Comparison of ENCODE assay signal across 1 cellular context in genomic region chr4:86891785-86892638, GRCh38.
TF ChIP-seq lines count a peak whose summit lies in the region.

Gene C4orf36 (minus strand): TSS chr4:86892422. CDS start chr4:86891520, 902 bp downstream.

TF ChIP-seq in HEK293, 187 proteins besides CTCF, POLR2A, EP300 and RAD21 (continued from another document and continues in another):
- TF ChIP-seq ZBTB49 (tag by site-specific recombination; IDR thresholded peaks at IDR 0.05; ENCODE audit: low read depth) (no peak), YY1 (tag by site-specific recombination; IDR thresholded peaks at IDR 0.05) (no peak), ZNF473 (tag by site-specific recombination; IDR thresholded peaks at IDR 0.05) (no peak), ZBTB20 (tag by site-specific recombination; IDR thresholded peaks at IDR 0.05) (peak; percentile 99), KLF10 (tag by site-specific recombination; IDR thresholded peaks at IDR 0.05) (0 out of 2 replicates have a peak, but pooled peaks have one; percentile 35), ZNF48 (tag by site-specific recombination; IDR thresholded peaks at IDR 0.05) (no peak), ZNF623 (tag by site-specific recombination; IDR thresholded peaks at IDR 0.05) (no peak), MYNN (tag by site-specific recombination; IDR thresholded peaks at IDR 0.05; ENCODE audit: borderline replicate concordance) (no peak), ZNF280D (tag by site-specific recombination; IDR thresholded peaks at IDR 0.05) (no peak), ZFP37 (tag by site-specific recombination; IDR thresholded peaks at IDR 0.05) (0 out of 2 replicates have a peak, but pooled peaks have one; percentile 47), ZNF777 (tag by site-specific recombination; IDR thresholded peaks at IDR 0.05; ENCODE audit: borderline replicate concordance) (no peak), ZNF394 (tag by site-specific recombination; IDR thresholded peaks at IDR 0.05; ENCODE audit: borderline replicate concordance) (no peak; the same call in 1 of the 2 replicates), ZNF837 (tag by site-specific recombination; IDR thresholded peaks at IDR 0.05) (no peak), ZNF302 (tag by site-specific recombination; IDR thresholded peaks at IDR 0.05; ENCODE audit: low read depth) (no peak), ZNF155 (tag by site-specific recombination; IDR thresholded peaks at IDR 0.05) (no peak), ZNF423 (tag by site-specific recombination; IDR thresholded peaks at IDR 0.05) (no peak), ZSCAN5A (tag by site-specific recombination; IDR thresholded peaks at IDR 0.05) (no peak), ZBTB6 (tag by site-specific recombination; IDR thresholded peaks at IDR 0.05) (no peak), ZNF146 (tag by site-specific recombination; IDR thresholded peaks at IDR 0.05) (no peak), ZNF670 (tag by site-specific recombination; IDR thresholded peaks at IDR 0.05; ENCODE audit: low read depth) (no peak), ZNF513 (tag by site-specific recombination; IDR thresholded peaks at IDR 0.05) (no peak), ZEB2 (tag by site-specific recombination; IDR thresholded peaks at IDR 0.05) (peak; percentile 72), ZNF24 (tag by site-specific recombination; IDR thresholded peaks at IDR 0.05) (no peak), ZSCAN4 (tag by site-specific recombination; IDR thresholded peaks at IDR 0.05) (no peak), ZNF292 (tag by site-specific recombination; IDR thresholded peaks at IDR 0.05; ENCODE audit: borderline replicate concordance, low read depth) (no peak), ZNF701 (tag by site-specific recombination; IDR thresholded peaks at IDR 0.05) (no peak), ZBTB44 (tag by site-specific recombination; IDR thresholded peaks at IDR 0.05) (no peak), ZNF558 (tag by site-specific recombination; IDR thresholded peaks at IDR 0.05) (no peak), GLI2 (tag by site-specific recombination; IDR thresholded peaks at IDR 0.05; ENCODE audit: borderline replicate concordance, low read depth) (no peak), KLF16 (tag by site-specific recombination; IDR thresholded peaks at IDR 0.05) (peak; percentile 69), GLI4 (tag by site-specific recombination; IDR thresholded peaks at IDR 0.05) (no peak), BCL11B (tag by site-specific recombination; IDR thresholded peaks at IDR 0.05; ENCODE audit: low read depth) (no peak), ZNF785 (tag by site-specific recombination; IDR thresholded peaks at IDR 0.05) (no peak), ZFP3 (tag by site-specific recombination; IDR thresholded peaks at IDR 0.05; ENCODE audit: low read depth) (no peak), ZFP69B (tag by site-specific recombination; IDR thresholded peaks at IDR 0.05) (peak; percentile 82), ZNF776 (tag by site-specific recombination; IDR thresholded peaks at IDR 0.05; ENCODE audit: borderline replicate concordance) (no peak), ZNF514 (tag by site-specific recombination; IDR thresholded peaks at IDR 0.05) (no peak), ZBTB17 (tag by site-specific recombination; IDR thresholded peaks at IDR 0.05) (peak; percentile 91), ZNF37A (tag by site-specific recombination; IDR thresholded peaks at IDR 0.05) (no peak), ZNF510 (tag by site-specific recombination; IDR thresholded peaks at IDR 0.05; ENCODE audit: insufficient replicate concordance) (no peak), ZNF354C (tag by site-specific recombination; IDR thresholded peaks at IDR 0.05; ENCODE audit: borderline replicate concordance, low read depth) (no peak), ZNF792 (tag by site-specific recombination; IDR thresholded peaks at IDR 0.05) (no peak), ZNF214 (tag by site-specific recombination; IDR thresholded peaks at IDR 0.05; ENCODE audit: borderline replicate concordance) (no peak), ATF2 (tag by site-specific recombination; IDR thresholded peaks at IDR 0.05; ENCODE audit: low read depth) (no peak), ZNF133 (tag by site-specific recombination; IDR thresholded peaks at IDR 0.05) (no peak), ZNF501 (tag by site-specific recombination; IDR thresholded peaks at IDR 0.05) (peak; percentile 55; the same call in 1 of the 2 replicates), FEZF1 (tag by site-specific recombination; IDR thresholded peaks at IDR 0.05) (no peak), ZNF530 (tag by site-specific recombination; IDR thresholded peaks at IDR 0.05; ENCODE audit: low read depth) (no peak), ZNF654 (tag by site-specific recombination; IDR thresholded peaks at IDR 0.05; ENCODE audit: low read depth) (no peak), ZNF561 (tag by site-specific recombination; IDR thresholded peaks at IDR 0.05; ENCODE audit: borderline replicate concordance) (peak; percentile 79; the same call in 1 of the 2 replicates), INSM2 (tag by site-specific recombination; IDR thresholded peaks at IDR 0.05) (no peak), ZBTB48 (tag by site-specific recombination; IDR thresholded peaks at IDR 0.05) (no peak)
